ENCODE assay signal across 1 cellular context in genomic region chr1:164786980-164787833, GRCh38.
TF ChIP-seq lines count a peak whose summit lies in the region.

No MANE protein-coding gene starts in this region.

TF ChIP-seq in HEK293, 187 proteins besides CTCF, POLR2A, EP300 and RAD21 (continued from another document and continues in another):
- TF ChIP-seq PRDM10 (tag by site-specific recombination; IDR thresholded peaks at IDR 0.05) (no peak), ZNF701 (tag by site-specific recombination; IDR thresholded peaks at IDR 0.05) (no peak), MYNN (tag by site-specific recombination; IDR thresholded peaks at IDR 0.05; ENCODE audit: borderline replicate concordance) (peak; percentile 74), ZBTB10 (tag by site-specific recombination; IDR thresholded peaks at IDR 0.05) (no peak), ZNF529 (tag by site-specific recombination; IDR thresholded peaks at IDR 0.05; ENCODE audit: insufficient replicate concordance) (no peak), ZNF366 (tag by site-specific recombination; conservative IDR thresholded peaks at IDR 0.05) (peak; percentile 80), ZNF274 (IDR thresholded peaks at IDR 0.05; ENCODE audit: low read length) (no peak), ZNF274 (tag by site-specific recombination; IDR thresholded peaks at IDR 0.05; ENCODE audit: borderline replicate concordance) (no peak), ZNF596 (tag by site-specific recombination; IDR thresholded peaks at IDR 0.05) (no peak), ZNF335 (tag by site-specific recombination; conservative IDR thresholded peaks at IDR 0.05) (peak; percentile 67), ZNF658 (tag by site-specific recombination; IDR thresholded peaks at IDR 0.05) (no peak), ELK4 (IDR thresholded peaks at IDR 0.05; ENCODE audit: borderline replicate concordance, low read depth, low read length) (no peak), REPIN1 (tag by site-specific recombination; IDR thresholded peaks at IDR 0.05; ENCODE audit: low read depth) (no peak), ZNF202 (tag by site-specific recombination; IDR thresholded peaks at IDR 0.05; ENCODE audit: borderline replicate concordance) (no peak), ZNF394 (tag by site-specific recombination; IDR thresholded peaks at IDR 0.05; ENCODE audit: borderline replicate concordance) (peak; percentile 63; the same call in 1 of the 2 replicates), ZNF660 (tag by site-specific recombination; IDR thresholded peaks at IDR 0.05) (no peak), ZNF544 (tag by site-specific recombination; IDR thresholded peaks at IDR 0.05) (no peak), ZNF629 (tag by site-specific recombination; IDR thresholded peaks at IDR 0.05) (peak; percentile 83), ZNF266 (tag by site-specific recombination; IDR thresholded peaks at IDR 0.05; ENCODE audit: low read depth) (no peak), ZSCAN16 (tag by site-specific recombination; IDR thresholded peaks at IDR 0.05) (no peak), GLIS1 (tag by site-specific recombination; IDR thresholded peaks at IDR 0.05) (peak; percentile 74), TCF7L2 (IDR thresholded peaks at IDR 0.05; ENCODE audit: borderline replicate concordance, low read depth, low read length) (no peak), ZNF514 (tag by site-specific recombination; IDR thresholded peaks at IDR 0.05) (no peak), ZNF157 (tag by site-specific recombination; IDR thresholded peaks at IDR 0.05) (no peak), HOXD13 (CRISPR knock-in tag; IDR thresholded peaks at IDR 0.05; ENCODE audit: borderline replicate concordance) (no peak), ZNF354C (tag by site-specific recombination; IDR thresholded peaks at IDR 0.05; ENCODE audit: borderline replicate concordance, low read depth) (no peak), SP7 (tag by site-specific recombination; IDR thresholded peaks at IDR 0.05) (peak; percentile 32; the same call in 1 of the 2 replicates), ZNF324 (tag by site-specific recombination; IDR thresholded peaks at IDR 0.05) (peak; percentile 52; the same call in 1 of the 2 replicates), ZIC2 (tag by site-specific recombination; IDR thresholded peaks at IDR 0.05) (peak; percentile 17; the same call in 1 of the 2 replicates), ZNF121 (tag by site-specific recombination; IDR thresholded peaks at IDR 0.05) (no peak)
- TF ChIP-seq, protein P1, sequence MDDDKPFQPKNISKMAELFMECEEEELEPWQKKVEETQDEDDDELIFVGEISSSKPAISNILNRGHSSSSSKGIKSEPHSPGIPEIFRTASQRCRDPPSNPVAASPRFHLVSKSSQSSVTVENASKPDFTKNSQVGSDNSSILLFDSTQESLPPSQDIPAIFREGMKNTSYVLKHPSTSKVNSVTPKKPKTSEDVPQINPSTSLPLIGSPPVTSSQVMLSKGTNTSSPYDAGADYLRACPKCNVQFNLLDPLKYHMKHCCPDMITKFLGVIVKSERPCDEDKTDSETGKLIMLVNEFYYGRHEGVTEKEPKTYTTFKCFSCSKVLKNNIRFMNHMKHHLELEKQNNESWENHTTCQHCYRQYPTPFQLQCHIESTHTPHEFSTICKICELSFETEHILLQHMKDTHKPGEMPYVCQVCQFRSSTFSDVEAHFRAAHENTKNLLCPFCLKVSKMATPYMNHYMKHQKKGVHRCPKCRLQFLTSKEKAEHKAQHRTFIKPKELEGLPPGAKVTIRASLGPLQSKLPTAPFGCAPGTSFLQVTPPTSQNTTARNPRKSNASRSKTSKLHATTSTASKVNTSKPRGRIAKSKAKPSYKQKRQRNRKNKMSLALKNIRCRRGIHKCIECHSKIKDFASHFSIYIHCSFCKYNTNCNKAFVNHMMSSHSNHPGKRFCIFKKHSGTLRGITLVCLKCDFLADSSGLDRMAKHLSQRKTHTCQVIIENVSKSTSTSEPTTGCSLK (tag by site-specific recombination; IDR thresholded peaks at IDR 0.05), result no peak
- TF ChIP-seq, protein P2, sequence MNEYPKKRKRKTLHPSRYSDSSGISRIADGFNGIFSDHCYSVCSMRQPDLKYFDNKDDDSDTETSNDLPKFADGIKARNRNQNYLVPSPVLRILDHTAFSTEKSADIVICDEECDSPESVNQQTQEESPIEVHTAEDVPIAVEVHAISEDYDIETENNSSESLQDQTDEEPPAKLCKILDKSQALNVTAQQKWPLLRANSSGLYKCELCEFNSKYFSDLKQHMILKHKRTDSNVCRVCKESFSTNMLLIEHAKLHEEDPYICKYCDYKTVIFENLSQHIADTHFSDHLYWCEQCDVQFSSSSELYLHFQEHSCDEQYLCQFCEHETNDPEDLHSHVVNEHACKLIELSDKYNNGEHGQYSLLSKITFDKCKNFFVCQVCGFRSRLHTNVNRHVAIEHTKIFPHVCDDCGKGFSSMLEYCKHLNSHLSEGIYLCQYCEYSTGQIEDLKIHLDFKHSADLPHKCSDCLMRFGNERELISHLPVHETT (tag by site-specific recombination; IDR thresholded peaks at IDR 0.05), result no peak
- TF ChIP-seq, protein P3, sequence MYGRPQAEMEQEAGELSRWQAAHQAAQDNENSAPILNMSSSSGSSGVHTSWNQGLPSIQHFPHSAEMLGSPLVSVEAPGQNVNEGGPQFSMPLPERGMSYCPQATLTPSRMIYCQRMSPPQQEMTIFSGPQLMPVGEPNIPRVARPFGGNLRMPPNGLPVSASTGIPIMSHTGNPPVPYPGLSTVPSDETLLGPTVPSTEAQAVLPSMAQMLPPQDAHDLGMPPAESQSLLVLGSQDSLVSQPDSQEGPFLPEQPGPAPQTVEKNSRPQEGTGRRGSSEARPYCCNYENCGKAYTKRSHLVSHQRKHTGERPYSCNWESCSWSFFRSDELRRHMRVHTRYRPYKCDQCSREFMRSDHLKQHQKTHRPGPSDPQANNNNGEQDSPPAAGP (tag by site-specific recombination; IDR thresholded peaks at IDR 0.05), result 0 out of 2 replicates have a peak, but pooled peaks have one; percentile 28
- TF ChIP-seq, protein P4, sequence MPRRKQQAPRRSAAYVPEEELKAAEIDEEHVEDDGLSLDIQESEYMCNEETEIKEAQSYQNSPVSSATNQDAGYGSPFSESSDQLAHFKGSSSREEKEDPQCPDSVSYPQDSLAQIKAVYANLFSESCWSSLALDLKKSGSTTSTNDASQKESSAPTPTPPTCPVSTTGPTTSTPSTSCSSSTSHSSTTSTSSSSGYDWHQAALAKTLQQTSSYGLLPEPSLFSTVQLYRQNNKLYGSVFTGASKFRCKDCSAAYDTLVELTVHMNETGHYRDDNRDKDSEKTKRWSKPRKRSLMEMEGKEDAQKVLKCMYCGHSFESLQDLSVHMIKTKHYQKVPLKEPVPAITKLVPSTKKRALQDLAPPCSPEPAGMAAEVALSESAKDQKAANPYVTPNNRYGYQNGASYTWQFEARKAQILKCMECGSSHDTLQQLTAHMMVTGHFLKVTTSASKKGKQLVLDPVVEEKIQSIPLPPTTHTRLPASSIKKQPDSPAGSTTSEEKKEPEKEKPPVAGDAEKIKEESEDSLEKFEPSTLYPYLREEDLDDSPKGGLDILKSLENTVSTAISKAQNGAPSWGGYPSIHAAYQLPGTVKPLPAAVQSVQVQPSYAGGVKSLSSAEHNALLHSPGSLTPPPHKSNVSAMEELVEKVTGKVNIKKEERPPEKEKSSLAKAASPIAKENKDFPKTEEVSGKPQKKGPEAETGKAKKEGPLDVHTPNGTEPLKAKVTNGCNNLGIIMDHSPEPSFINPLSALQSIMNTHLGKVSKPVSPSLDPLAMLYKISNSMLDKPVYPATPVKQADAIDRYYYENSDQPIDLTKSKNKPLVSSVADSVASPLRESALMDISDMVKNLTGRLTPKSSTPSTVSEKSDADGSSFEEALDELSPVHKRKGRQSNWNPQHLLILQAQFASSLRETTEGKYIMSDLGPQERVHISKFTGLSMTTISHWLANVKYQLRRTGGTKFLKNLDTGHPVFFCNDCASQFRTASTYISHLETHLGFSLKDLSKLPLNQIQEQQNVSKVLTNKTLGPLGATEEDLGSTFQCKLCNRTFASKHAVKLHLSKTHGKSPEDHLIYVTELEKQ (tag by site-specific recombination; IDR thresholded peaks at IDR 0.05; ENCODE audit: borderline replicate concordance), result no peak
- TF ChIP-seq, protein P5, sequence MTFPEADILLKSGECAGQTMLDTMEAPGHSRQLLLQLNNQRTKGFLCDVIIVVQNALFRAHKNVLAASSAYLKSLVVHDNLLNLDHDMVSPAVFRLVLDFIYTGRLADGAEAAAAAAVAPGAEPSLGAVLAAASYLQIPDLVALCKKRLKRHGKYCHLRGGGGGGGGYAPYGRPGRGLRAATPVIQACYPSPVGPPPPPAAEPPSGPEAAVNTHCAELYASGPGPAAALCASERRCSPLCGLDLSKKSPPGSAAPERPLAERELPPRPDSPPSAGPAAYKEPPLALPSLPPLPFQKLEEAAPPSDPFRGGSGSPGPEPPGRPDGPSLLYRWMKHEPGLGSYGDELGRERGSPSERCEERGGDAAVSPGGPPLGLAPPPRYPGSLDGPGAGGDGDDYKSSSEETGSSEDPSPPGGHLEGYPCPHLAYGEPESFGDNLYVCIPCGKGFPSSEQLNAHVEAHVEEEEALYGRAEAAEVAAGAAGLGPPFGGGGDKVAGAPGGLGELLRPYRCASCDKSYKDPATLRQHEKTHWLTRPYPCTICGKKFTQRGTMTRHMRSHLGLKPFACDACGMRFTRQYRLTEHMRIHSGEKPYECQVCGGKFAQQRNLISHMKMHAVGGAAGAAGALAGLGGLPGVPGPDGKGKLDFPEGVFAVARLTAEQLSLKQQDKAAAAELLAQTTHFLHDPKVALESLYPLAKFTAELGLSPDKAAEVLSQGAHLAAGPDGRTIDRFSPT (tag by site-specific recombination; IDR thresholded peaks at IDR 0.05), result no peak
- TF ChIP-seq, protein P6, sequence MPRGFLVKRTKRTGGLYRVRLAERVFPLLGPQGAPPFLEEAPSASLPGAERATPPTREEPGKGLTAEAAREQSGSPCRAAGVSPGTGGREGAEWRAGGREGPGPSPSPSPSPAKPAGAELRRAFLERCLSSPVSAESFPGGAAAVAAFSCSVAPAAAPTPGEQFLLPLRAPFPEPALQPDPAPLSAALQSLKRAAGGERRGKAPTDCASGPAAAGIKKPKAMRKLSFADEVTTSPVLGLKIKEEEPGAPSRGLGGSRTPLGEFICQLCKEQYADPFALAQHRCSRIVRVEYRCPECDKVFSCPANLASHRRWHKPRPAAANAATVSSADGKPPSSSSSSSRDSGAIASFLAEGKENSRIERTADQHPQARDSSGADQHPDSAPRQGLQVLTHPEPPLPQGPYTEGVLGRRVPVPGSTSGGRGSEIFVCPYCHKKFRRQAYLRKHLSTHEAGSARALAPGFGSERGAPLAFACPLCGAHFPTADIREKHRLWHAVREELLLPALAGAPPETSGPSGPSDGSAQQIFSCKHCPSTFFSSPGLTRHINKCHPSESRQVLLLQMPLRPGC (tag by site-specific recombination; IDR thresholded peaks at IDR 0.05), result peak; percentile 57; the same call in 1 of the 2 replicates
